Comparison of ENCODE assay signal across 14 cellular contexts in the genomic region with DNA sequence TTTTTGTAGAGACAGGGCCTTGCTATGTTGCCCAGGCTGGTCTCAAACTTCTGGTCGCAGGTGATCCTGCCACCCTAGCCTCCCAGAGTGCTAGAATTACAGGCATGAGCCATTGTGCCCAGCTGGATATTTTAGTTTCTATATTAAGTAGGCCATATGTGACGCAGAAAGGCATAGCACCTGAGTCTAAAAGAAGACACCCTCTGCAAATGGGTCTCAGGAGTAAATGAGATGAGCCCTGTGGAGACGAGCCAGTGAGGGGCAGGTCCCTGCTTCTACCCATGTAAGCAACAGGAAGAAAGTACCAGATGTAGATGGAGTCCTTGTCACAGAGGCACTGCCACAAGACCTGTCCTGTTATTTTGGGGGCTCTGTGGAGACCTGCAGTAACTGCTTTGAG.
"Had no signal": no experiment of that assay in that cellular context is flagged by ENCODE, and none has a peak within 500 bp of the region (broad histone marks: within the 10 kb centered on the region; RNA-seq: fewer than 3 reads in every experiment).

No MANE protein-coding gene starts in this region.

- H3K4me3 ChIP-seq: esophagus squamous epithelium, right atrium auricular region had no signal

- H3K27me3 ChIP-seq: esophagus squamous epithelium, right atrium auricular region had no signal

- H3K27me3 Mint-ChIP-seq: naive thymus-derived CD4-positive, alpha-beta T cell had no signal

- H3K27ac Mint-ChIP-seq: naive thymus-derived CD4-positive, alpha-beta T cell; nephron progenitor cell had no signal

- H3K4me3 Mint-ChIP-seq: naive thymus-derived CD4-positive, alpha-beta T cell; nephron progenitor cell had no signal

- H3K9me3 ChIP-seq: esophagus squamous epithelium, right atrium auricular region had no signal

- H3K4me1 ChIP-seq: right atrium auricular region had no signal

- H3K9me3 Mint-ChIP-seq: naive thymus-derived CD4-positive, alpha-beta T cell; nephron progenitor cell had no signal

- H3K4me1 Mint-ChIP-seq: naive thymus-derived CD4-positive, alpha-beta T cell had no signal

- DNase-seq: effector memory CD4-positive, alpha-beta T cell; esophagus squamous epithelium; foreskin fibroblast; head of caudate nucleus; hippocampal formation; mammary epithelial cell; naive thymus-derived CD4-positive, alpha-beta T cell; nephron progenitor cell; small intestine; stimulated activated CD4-positive, alpha-beta T cell treated with anti-CD3 and anti-CD28 coated beads, Interleukin-12 subunit alpha, Interleukin-12 subunit beta, amount 100 ng/mL, for 4 hours; stimulated activated naive CD4-positive, alpha-beta T cell treated with Interleukin-2 at 50 U/mL for 16 hours; trophoblast cell had no signal

- H3K27ac ChIP-seq: esophagus squamous epithelium, parathyroid adenoma, right atrium auricular region had no signal

- H3K36me3 Mint-ChIP-seq: naive thymus-derived CD4-positive, alpha-beta T cell had no signal

- H3K36me3 ChIP-seq: esophagus squamous epithelium, right atrium auricular region had no signal

- ATAC-seq: naive thymus-derived CD4-positive, alpha-beta T cell had no signal
